ENCODE assay signal across 8 cellular contexts in the genomic region with DNA sequence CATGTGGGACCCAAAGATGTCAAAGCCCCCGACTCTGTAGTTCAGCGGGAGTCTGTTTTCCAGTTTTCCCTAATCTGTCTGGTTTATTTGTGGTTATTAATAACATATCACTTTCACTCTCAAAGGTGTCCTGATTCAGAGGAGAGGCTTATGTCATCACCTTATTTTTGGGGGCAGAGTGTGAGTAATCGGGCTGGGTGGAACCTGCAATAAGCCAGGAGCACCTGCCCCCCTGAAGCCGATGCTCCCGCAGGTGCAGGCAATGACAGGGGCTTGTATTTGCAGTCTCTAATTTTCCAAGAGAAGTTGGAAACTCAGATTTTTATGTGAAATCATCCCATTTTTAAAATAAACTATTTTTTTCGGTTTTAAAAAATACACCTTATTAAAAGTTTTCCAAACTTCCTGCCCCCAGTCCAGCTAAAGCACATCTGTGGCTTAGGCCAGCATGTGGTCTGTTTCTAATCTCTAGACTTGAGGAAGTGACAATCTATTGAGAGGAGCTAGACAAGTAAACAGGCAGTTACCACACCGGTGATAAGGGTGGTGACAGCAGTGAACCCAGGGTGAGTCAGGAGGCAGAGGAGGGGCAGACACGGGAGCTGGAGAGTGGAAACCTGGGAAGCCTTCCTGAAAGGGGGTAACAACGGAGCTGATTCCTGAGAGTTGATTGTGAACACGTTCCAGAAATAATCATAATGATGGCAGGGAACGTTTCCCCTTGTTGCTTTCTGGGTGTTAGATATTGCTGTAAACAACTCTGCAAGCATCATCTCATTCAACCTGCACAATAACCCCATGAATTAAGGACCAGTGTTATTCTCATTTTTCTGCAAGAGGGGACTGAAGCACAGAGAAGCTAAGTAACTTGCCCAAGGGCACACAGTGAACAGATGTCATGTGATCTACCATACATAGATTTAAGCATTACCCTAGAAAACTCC. TPM values are rescaled to one million over a fixed set of nuclear protein-coding genes. Genes with fewer than 3 reads are reported as not detected.
A peak's percentile ranks its signal among the peaks of the same experiment; 100 is the strongest.
DNase-seq lines count a peak whose midpoint lies in the region; ATAC-seq and TF ChIP-seq lines count a peak whose summit lies in the region.

No MANE protein-coding gene starts in this region.

- H3K4me3 Mint-ChIP-seq in WTC11, result no peak overlapping the region
- no peak overlapping the region for H3K4me3 Mint-ChIP-seq in activated T-cell treated with anti-CD3 and anti-CD28 coated beads, Interleukin-2, amount 50 U/mL, for 24 hours

- no peaks in the 10 kb centered on the region for H3K9me3 Mint-ChIP-seq in WTC11
- H3K9me3 Mint-ChIP-seq in activated T-cell treated with anti-CD3 and anti-CD28 coated beads, Interleukin-2, amount 50 U/mL, for 24 hours, result no peaks in the 10 kb centered on the region

- TF ChIP-seq CTCF in psoas muscle (IDR thresholded peaks at IDR 0.05) (no peak), WTC11 (IDR thresholded peaks at IDR 0.05) (no peak)

- no peaks in the 10 kb centered on the region for H3K9me3 ChIP-seq in esophagus (ENCODE audit: control insufficient read depth in 2 of 2, insufficient read depth in 1 of 2, low read depth in 1 of 2, low read length in 1 of 2)
- no peaks in the 10 kb centered on the region for H3K9me3 ChIP-seq in psoas muscle

- H3K4me3 ChIP-seq in esophagus (ENCODE audit: low read depth in 1 of 2, low read length in 2 of 2), result no peak overlapping the region
- H3K4me3 ChIP-seq in psoas muscle, result no peak overlapping the region

- H3K36me3 Mint-ChIP-seq in WTC11, result no peaks in the 10 kb centered on the region
- no peaks in the 10 kb centered on the region for H3K36me3 Mint-ChIP-seq in activated T-cell treated with anti-CD3 and anti-CD28 coated beads, Interleukin-2, amount 50 U/mL, for 24 hours (ENCODE audit: low read depth)

- CTCF ChIA-PET in WTC11 (lab: Charles Lee), result interaction anchor here (1.0 to 1.2 kb wide), 2 partner anchors 40 to 73 kb away, joined by 3 read pairs; no protein-coding TSS in a partner anchor

- ATAC-seq in GM19372 (IDR thresholded peaks at IDR 0.05; ENCODE audit: low read depth, unreplicated experiment) (peak; percentile 65), HG03354 (IDR thresholded peaks at IDR 0.05; ENCODE audit: poor library complexity, severe bottlenecking, unreplicated experiment) (peak; percentile 67), psoas muscle (peak; percentile 54 to 72 (median 67)), WTC11 (no peak)

- H3K4me1 Mint-ChIP-seq in WTC11, result peaks cover 14% of the 10 kb centered on the region
- H3K4me1 Mint-ChIP-seq in activated T-cell treated with anti-CD3 and anti-CD28 coated beads, Interleukin-2, amount 50 U/mL, for 24 hours (ENCODE audit: low read depth), result peaks cover 81% of the 10 kb centered on the region

- no peak overlapping the region for H3K27ac Mint-ChIP-seq in WTC11
- no peak overlapping the region for H3K27ac Mint-ChIP-seq in activated T-cell treated with anti-CD3 and anti-CD28 coated beads, Interleukin-2, amount 50 U/mL, for 24 hours

- H3K27ac ChIP-seq in esophagus (ENCODE audit: low read depth in 2 of 2, low read length in 1 of 2) (peak overlapping the region; percentile 98 to 99), psoas muscle (peak overlapping the region; percentile 63)

- POLR2A ChIA-PET in WTC11 (lab: Charles Lee), result no interaction called here

- WGBS in esophagus, 2 donors, result 49 to 54% methylated on average over 11 of the region's 11 CpGs
- WGBS in psoas muscle, 3 donors, result 74 to 78% (median 77%) methylated on average over 11 of the region's 11 CpGs

- H3K36me3 ChIP-seq in esophagus (ENCODE audit: control insufficient read depth in 2 of 2, insufficient read depth in 2 of 2, low read length in 1 of 2), result no peaks in the 10 kb centered on the region
- H3K36me3 ChIP-seq in psoas muscle (ENCODE audit: insufficient read depth in 1 of 2, low read depth in 1 of 2), result no peaks in the 10 kb centered on the region

- DNase-seq in CD1c-positive myeloid dendritic cell (ENCODE audit: extremely low spot score) (peak; percentile 84), SW 1271 (lab: John Stamatoyannopoulos, UW) (peak; percentile 79 to 97), psoas muscle (no peak), WTC11 (ENCODE audit: low spot score) (no peak)
- DNase-seq in activated T-cell treated with anti-CD3 and anti-CD28 coated beads, Interleukin-2, amount 50 U/mL, for 24 hours, result no peak

- H3K27me3 ChIP-seq in esophagus (ENCODE audit: control insufficient read depth in 1 of 2, insufficient read depth in 2 of 2, low read length in 2 of 2), result no peaks in the 10 kb centered on the region
- H3K27me3 ChIP-seq in psoas muscle (ENCODE audit: insufficient read depth in 3 of 3, low read length in 2 of 3), result no peaks in the 10 kb centered on the region

- H3K4me1 ChIP-seq in esophagus (ENCODE audit: control insufficient read depth in 2 of 2, insufficient read depth in 2 of 2, low read length in 1 of 2) (peaks cover 0 to 28% of the 10 kb centered on the region in 2 donors), psoas muscle (peaks cover 18% of the 10 kb centered on the region)

- intact Hi-C loops in psoas muscle (cut with DNase I), result no loop called here

- no peaks in the 10 kb centered on the region; the same call in 1 of the 2 replicates for H3K27me3 Mint-ChIP-seq in WTC11 (ENCODE audit: low read depth)
- peaks cover 11% of the 10 kb centered on the region for H3K27me3 Mint-ChIP-seq in activated T-cell treated with anti-CD3 and anti-CD28 coated beads, Interleukin-2, amount 50 U/mL, for 24 hours

TF ChIP-seq in WTC11, 78 proteins besides CTCF, POLR2A, EP300 and RAD21:
- TF ChIP-seq ZNF396 (CRISPR knock-in tag; IDR thresholded peaks at IDR 0.05; ENCODE audit: borderline replicate concordance), result no peak
- TF ChIP-seq ELF4 (CRISPR knock-in tag; IDR thresholded peaks at IDR 0.05; ENCODE audit: low read depth), result no peak
- TF ChIP-seq, protein P1, sequence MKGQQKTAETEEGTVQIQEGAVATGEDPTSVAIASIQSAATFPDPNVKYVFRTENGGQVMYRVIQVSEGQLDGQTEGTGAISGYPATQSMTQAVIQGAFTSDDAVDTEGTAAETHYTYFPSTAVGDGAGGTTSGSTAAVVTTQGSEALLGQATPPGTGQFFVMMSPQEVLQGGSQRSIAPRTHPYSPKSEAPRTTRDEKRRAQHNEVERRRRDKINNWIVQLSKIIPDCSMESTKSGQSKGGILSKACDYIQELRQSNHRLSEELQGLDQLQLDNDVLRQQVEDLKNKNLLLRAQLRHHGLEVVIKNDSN (CRISPR knock-in tag; IDR thresholded peaks at IDR 0.05), result no peak
- TF ChIP-seq, protein P2, sequence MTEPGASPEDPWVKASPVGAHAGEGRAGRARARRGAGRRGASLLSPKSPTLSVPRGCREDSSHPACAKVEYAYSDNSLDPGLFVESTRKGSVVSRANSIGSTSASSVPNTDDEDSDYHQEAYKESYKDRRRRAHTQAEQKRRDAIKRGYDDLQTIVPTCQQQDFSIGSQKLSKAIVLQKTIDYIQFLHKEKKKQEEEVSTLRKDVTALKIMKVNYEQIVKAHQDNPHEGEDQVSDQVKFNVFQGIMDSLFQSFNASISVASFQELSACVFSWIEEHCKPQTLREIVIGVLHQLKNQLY (CRISPR knock-in tag; IDR thresholded peaks at IDR 0.05), result no peak
- TF ChIP-seq TEAD4 (CRISPR knock-in tag; IDR thresholded peaks at IDR 0.05), result no peak
- TF ChIP-seq, protein P3, sequence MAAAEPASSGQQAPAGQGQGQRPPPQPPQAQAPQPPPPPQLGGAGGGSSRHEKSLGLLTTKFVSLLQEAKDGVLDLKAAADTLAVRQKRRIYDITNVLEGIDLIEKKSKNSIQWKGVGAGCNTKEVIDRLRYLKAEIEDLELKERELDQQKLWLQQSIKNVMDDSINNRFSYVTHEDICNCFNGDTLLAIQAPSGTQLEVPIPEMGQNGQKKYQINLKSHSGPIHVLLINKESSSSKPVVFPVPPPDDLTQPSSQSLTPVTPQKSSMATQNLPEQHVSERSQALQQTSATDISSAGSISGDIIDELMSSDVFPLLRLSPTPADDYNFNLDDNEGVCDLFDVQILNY (CRISPR knock-in tag; IDR thresholded peaks at IDR 0.05), result no peak
- TF ChIP-seq, protein P4, sequence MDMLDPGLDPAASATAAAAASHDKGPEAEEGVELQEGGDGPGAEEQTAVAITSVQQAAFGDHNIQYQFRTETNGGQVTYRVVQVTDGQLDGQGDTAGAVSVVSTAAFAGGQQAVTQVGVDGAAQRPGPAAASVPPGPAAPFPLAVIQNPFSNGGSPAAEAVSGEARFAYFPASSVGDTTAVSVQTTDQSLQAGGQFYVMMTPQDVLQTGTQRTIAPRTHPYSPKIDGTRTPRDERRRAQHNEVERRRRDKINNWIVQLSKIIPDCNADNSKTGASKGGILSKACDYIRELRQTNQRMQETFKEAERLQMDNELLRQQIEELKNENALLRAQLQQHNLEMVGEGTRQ (CRISPR knock-in tag; IDR thresholded peaks at IDR 0.05), result no peak
- TF ChIP-seq, protein P5, sequence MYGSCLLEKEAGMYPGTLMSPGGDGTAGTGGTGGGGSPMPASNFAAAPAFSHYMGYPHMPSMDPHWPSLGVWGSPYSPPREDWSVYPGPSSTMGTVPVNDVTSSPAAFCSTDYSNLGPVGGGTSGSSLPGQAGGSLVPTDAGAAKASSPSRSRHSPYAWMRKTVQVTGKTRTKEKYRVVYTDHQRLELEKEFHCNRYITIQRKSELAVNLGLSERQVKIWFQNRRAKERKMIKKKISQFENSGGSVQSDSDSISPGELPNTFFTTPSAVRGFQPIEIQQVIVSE (CRISPR knock-in tag; IDR thresholded peaks at IDR 0.05; ENCODE audit: borderline replicate concordance), result no peak
- TF ChIP-seq JUN (CRISPR knock-in tag; IDR thresholded peaks at IDR 0.05), result no peak

RNA-seq across cellular contexts. Expression of a gene that starts 37.3 kb away (rescaled TPM):
- polyA plus RNA-seq in esophagus (100 to 1,000 TPM in 1 of 2 donors, 10 to 100 TPM in 1; 84.0 to 185 TPM), psoas muscle (10 to 100 TPM; 16.7 to 65.1 (median 33.5) TPM)
- total RNA-seq in psoas muscle (100 to 1,000 TPM in 1 of 4 donors, 10 to 100 TPM in 3; 22.7 to 143 (median 77.0) TPM), WTC11 (2021) (5.7 to 9.1 TPM (median 7.5 TPM) in 3 replicates)

Comparison
In these comparisons a context has a peak if more than half of its experiments do, and no peak if none do; other contexts are left out.
1. DNase-seq: peak in CD1c-positive myeloid dendritic cell (single experiment) and SW 1271 (2 of 2); none in psoas muscle (0 of 2), WTC11 (single experiment) and activated T-cell treated with anti-CD3 and anti-CD28 coated beads, Interleukin-2, amount 50 U/mL, for 24 hours (single experiment).